8 cellular contexts compared by ENCODE assay signal in genomic region chr17:42459256-42459982, GRCh38. TPM values are rescaled to one million over a fixed set of nuclear protein-coding genes. Genes with fewer than 3 reads are reported as not detected.
DNase-seq lines count a peak whose midpoint lies in the region; ATAC-seq and TF ChIP-seq lines count a peak whose summit lies in the region.

No MANE protein-coding gene starts in this region.

- H3K9me3 ChIP-seq in adrenal gland (replicated peaks in 1 of 3) (no peaks in the 10 kb centered on the region), heart right ventricle (no peaks in the 10 kb centered on the region)

- TF ChIP-seq CTCF in AG04449 (IDR thresholded peaks at IDR 0.05; ENCODE audit: insufficient read depth, low read length, missing control alignments) = peak; percentile 37
- TF ChIP-seq CTCF in GM12875 (IDR thresholded peaks at IDR 0.05; ENCODE audit: borderline replicate concordance, insufficient read depth, low read depth, low read length) = peak; percentile 36; the same call in 1 of the 2 replicates
- peak in 3 of 6 experiments; percentile 11 to 18 (median 18) for TF ChIP-seq CTCF in adrenal gland (IDR thresholded peaks at IDR 0.05)
- TF ChIP-seq CTCF in heart right ventricle (IDR thresholded peaks at IDR 0.05) = peak in 5 of 9 donors; percentile 7 to 49 (median 43)
- TF ChIP-seq CTCF in omental fat pad (IDR thresholded peaks at IDR 0.05) = no peak

- ATAC-seq in heart right ventricle (peak; percentile 29 to 65 (median 46)), omental fat pad (ENCODE audit: low FRiP score) (peak; percentile 75), HG03442 (IDR thresholded peaks at IDR 0.05; ENCODE audit: unreplicated experiment) (no peak), HG03354 (IDR thresholded peaks at IDR 0.05; ENCODE audit: poor library complexity, severe bottlenecking, unreplicated experiment) (no peak)

- 0 to 6% (median 2%) methylated on average over 12 to 13 of the region's 13 CpGs for WGBS in adrenal gland, 4 donors
- WGBS in heart right ventricle, 2 donors = 3 to 4% methylated on average over 13 of the region's 13 CpGs

- H3K27ac ChIP-seq in adrenal gland = peak overlapping the region; percentile 90 to 98 (median 96)
- H3K27ac ChIP-seq in heart right ventricle = peak overlapping the region; percentile 73 to 96 (median 92)

- no peak for TF ChIP-seq POLR2A in adrenal gland (IDR thresholded peaks at IDR 0.05)

- intact Hi-C loops in adrenal gland (cut with DNase I) (no loop called here), heart right ventricle (cut with DNase I) (loop anchor here in 5 of 10 donors (2.0 to 10.0 kb wide), 3 partner anchors 37 to 55 kb away; partner anchors contain the start of gene CAVIN1 (in 5 of the 5))

- CTCF ChIA-PET in AG04449 (lab: Yijun Ruan, JAX) = interaction anchor here (0.9 to 1.7 kb wide), 9 partner anchors 9 to 147 kb away, joined by 3 to 9 read pairs (median 5); no protein-coding TSS in a partner anchor

- DNase-seq in AG04449 (ENCODE audit: low read depth, low spot score) = no peak
- DNase-seq in NCI-H774 (lab: John Stamatoyannopoulos, UW) = peak; percentile 49
- DNase-seq in adrenal gland = peak; percentile 49 to 83 (median 65)
- DNase-seq in heart right ventricle = peak; percentile 36 to 41
- DNase-seq in omental fat pad (ENCODE audit: low spot score) = peak; percentile 71

- H3K4me3 ChIP-seq in AG04449 (ENCODE audit: low read depth, low read length) = peak overlapping the region; percentile 78
- peak overlapping the region; percentile 73 for H3K4me3 ChIP-seq in GM12875 (ENCODE audit: low read depth, low read length)
- peak overlapping the region; percentile 37 to 87 (median 78) for H3K4me3 ChIP-seq in adrenal gland
- peak overlapping the region; percentile 39 to 87 (median 78) for H3K4me3 ChIP-seq in heart right ventricle

- H3K4me1 ChIP-seq in adrenal gland (replicated peaks in 1 of 2) = peaks cover 24 to 45% of the 10 kb centered on the region in 2 donors
- H3K4me1 ChIP-seq in heart right ventricle = peaks cover 2 to 68% (median 34%) of the 10 kb centered on the region in 9 donors

- POLR2A ChIA-PET in AG04449 (lab: Yijun Ruan, JAX) = interaction anchor here (0.5 to 1.5 kb wide), 2 partner anchors 36 to 38 kb away, joined by 3 to 7 read pairs; partner anchors contain the start of gene CAVIN1

- H3K36me3 ChIP-seq in adrenal gland (replicated peaks in 1 of 2) (peaks cover 0 to 27% of the 10 kb centered on the region in 2 donors), heart right ventricle (peaks cover 0 to 40% (median 12%) of the 10 kb centered on the region in 9 donors)

- H3K27me3 ChIP-seq in adrenal gland (no peaks in the 10 kb centered on the region), heart right ventricle (no peaks in the 10 kb centered on the region)

RNA-seq across cellular contexts. Expression of gene ATP6V0A1, which starts 0.7 kb away (rescaled TPM):
- 100 to 1,000 TPM in 3 of 8 donors, 10 to 100 TPM in 5; 42.9 to 126 (median 97.0) TPM for total RNA-seq in adrenal gland
- polyA plus RNA-seq in adrenal gland = 100 to 1,000 TPM in 1 of 3 donors, 10 to 100 TPM in 2; 61.6 to 126 (median 81.6) TPM
- total RNA-seq in heart right ventricle = 10 to 100 TPM; 28.1 to 48.5 (median 32.6) TPM
- 10 to 100 TPM; 35.2 to 35.6 TPM for polyA plus RNA-seq in heart right ventricle
- total RNA-seq in omental fat pad = 100 to 1,000 TPM in 1 of 4 donors, 10 to 100 TPM in 3; 76.7 to 106 (median 89.2) TPM

RNA-seq across cellular contexts. Expression of gene CAVIN1, which starts 36.4 kb away (rescaled TPM):
- total RNA-seq in adrenal gland = 100 to 1,000 TPM in 7 of 8 donors, 10 to 100 TPM in 1; 62.0 to 206 (median 162) TPM
- 100 to 1,000 TPM in 1 of 3 donors, 10 to 100 TPM in 2; 37.0 to 103 (median 79.8) TPM for polyA plus RNA-seq in adrenal gland
- total RNA-seq in heart right ventricle = 100 to 1,000 TPM; 176 to 300 (median 241) TPM
- 100 to 1,000 TPM; 131 to 198 TPM for polyA plus RNA-seq in heart right ventricle
- total RNA-seq in omental fat pad = 100 to 1,000 TPM; 479 to 598 (median 526) TPM

Comparison
In these comparisons a context has a peak if more than half of its experiments do, and no peak if none do; other contexts are left out.
1. CTCF ChIP-seq: peak in AG04449 (single experiment), GM12875 (single experiment) and heart right ventricle (5 of 9); none in omental fat pad (0 of 3).
2. ATAC-seq: peak in heart right ventricle (8 of 8) and omental fat pad (single experiment); none in HG03442 (single experiment) and HG03354 (single experiment).
3. Peak in every context shown above with its lines, with median percentiles within 50 percentile points of each other: H3K4me3 ChIP-seq.